14 cellular contexts compared by ENCODE assay signal in genomic region chr21:45997205-45997494, GRCh38.
"Had no signal": no experiment of that assay in that cellular context is flagged by ENCODE, and none has a peak within 500 bp of the region (broad histone marks: within the 10 kb centered on the region; RNA-seq: fewer than 3 reads in every experiment).

No MANE protein-coding gene starts in this region.

- H3K27ac Mint-ChIP-seq: activated CD4-positive, alpha-beta T cell treated with anti-CD3 and anti-CD28 coated beads, Interleukin-2, amount 10 ng/mL, durations not matched to agents 24 days and 14 days; activated CD8-positive, alpha-beta T cell treated with anti-CD3 and anti-CD28 coated beads, Interleukin-2, amount 10 ng/mL, durations not matched to agents 7 days and 5 days; activated naive CD4-positive, alpha-beta T cell treated with anti-CD3 and anti-CD28 coated beads for 36 hours; mesothelial cell of epicardium; nephron progenitor cell; stimulated activated naive B cell treated with anti-CD40 and anti-IgM and Interleukin-4, amounts not matched to agents 10 μg/mL and 1 μg/mL and 100 μg/mL, for 72 hours; type B pancreatic cell had no signal

- H3K27ac ChIP-seq: adrenal gland, psoas muscle had no signal

- H3K36me3 Mint-ChIP-seq: type B pancreatic cell had no signal

- H3K9me3 Mint-ChIP-seq: activated CD4-positive, alpha-beta T cell treated with anti-CD3 and anti-CD28 coated beads, Interleukin-2, amount 10 ng/mL, durations not matched to agents 24 days and 14 days; activated naive CD4-positive, alpha-beta T cell treated with anti-CD3 and anti-CD28 coated beads for 36 hours; mesothelial cell of epicardium; nephron progenitor cell; type B pancreatic cell had no signal

- H3K27me3 ChIP-seq: adrenal gland had no signal

- H3K4me1 Mint-ChIP-seq: activated CD4-positive, alpha-beta T cell treated with anti-CD3 and anti-CD28 coated beads, Interleukin-2, amount 10 ng/mL, durations not matched to agents 24 days and 14 days; mesothelial cell of epicardium had no signal

- H3K4me3 Mint-ChIP-seq: activated CD4-positive, alpha-beta T cell treated with anti-CD3 and anti-CD28 coated beads, Interleukin-2, amount 10 ng/mL, durations not matched to agents 24 days and 14 days; activated CD8-positive, alpha-beta T cell treated with anti-CD3 and anti-CD28 coated beads, Interleukin-2, amount 10 ng/mL, durations not matched to agents 7 days and 5 days; activated naive CD4-positive, alpha-beta T cell treated with anti-CD3 and anti-CD28 coated beads for 36 hours; mesothelial cell of epicardium; nephron progenitor cell; stimulated activated naive B cell treated with anti-CD40 and anti-IgM and Interleukin-4, amounts not matched to agents 10 μg/mL and 1 μg/mL and 100 μg/mL, for 72 hours; type B pancreatic cell had no signal

- H3K4me1 ChIP-seq: adrenal gland, psoas muscle had no signal

- H3K4me3 ChIP-seq: adrenal gland, psoas muscle had no signal

- ATAC-seq: activated CD8-positive, alpha-beta T cell treated with anti-CD3 and anti-CD28 coated beads, Interleukin-2, amount 10 ng/mL, durations not matched to agents 7 days and 5 days; psoas muscle; stimulated activated naive B cell treated with anti-CD40 and anti-IgM and Interleukin-4, amounts not matched to agents 10 μg/mL and 1 μg/mL and 100 μg/mL, for 72 hours had no signal

- H3K9me3 ChIP-seq: adrenal gland, psoas muscle had no signal

- H3K27me3 Mint-ChIP-seq: activated CD4-positive, alpha-beta T cell treated with anti-CD3 and anti-CD28 coated beads, Interleukin-2, amount 10 ng/mL, durations not matched to agents 24 days and 14 days; stimulated activated naive B cell treated with anti-CD40 and anti-IgM and Interleukin-4, amounts not matched to agents 10 μg/mL and 1 μg/mL and 100 μg/mL, for 72 hours; type B pancreatic cell had no signal

- DNase-seq: activated CD4-positive, alpha-beta T cell treated with anti-CD3 and anti-CD28 coated beads, Interleukin-2, amount 10 ng/mL, durations not matched to agents 24 days and 14 days; activated CD4-positive, CD25-positive, alpha-beta regulatory T cell; activated CD8-positive, alpha-beta T cell treated with anti-CD3 and anti-CD28 coated beads, Interleukin-2, amount 10 ng/mL, durations not matched to agents 7 days and 5 days; activated naive CD4-positive, alpha-beta T cell treated with anti-CD3 and anti-CD28 coated beads for 36 hours; caudate nucleus; hypothalamus; stimulated activated CD4-positive, alpha-beta T cell treated with anti-CD3 and anti-CD28 coated beads, Interleukin-2, amount 100 ng/mL, for 48 hours; stimulated activated naive B cell treated with anti-CD40 and anti-IgM and Interleukin-4, amounts not matched to agents 10 μg/mL and 1 μg/mL and 100 μg/mL, for 72 hours; substantia nigra had no signal
